In the genomic region with DNA sequence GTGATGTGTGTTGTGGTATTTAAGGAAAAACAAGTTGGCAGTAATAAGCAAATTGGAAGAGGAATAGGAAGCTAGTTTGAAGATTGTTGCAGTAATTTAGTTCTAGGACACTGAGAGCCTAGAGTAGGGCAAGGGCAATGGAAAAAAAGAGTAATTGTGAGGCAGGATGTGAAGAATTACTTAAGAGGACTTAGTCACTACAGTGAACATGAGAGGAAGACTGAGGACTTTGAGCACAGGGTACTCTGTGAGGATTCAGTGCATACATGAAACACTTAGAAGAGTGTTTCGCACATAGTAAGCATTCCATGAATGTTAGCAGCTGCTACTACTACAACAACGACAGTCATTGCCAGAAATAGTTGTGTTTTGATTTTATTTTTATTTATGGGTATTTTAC, we compare ENCODE assay signal across 1 cellular context.
TF ChIP-seq lines count a peak whose summit lies in the region.

No MANE protein-coding gene starts in this region.

TF ChIP-seq in IMR-90, 13 proteins besides CTCF, POLR2A, EP300 and RAD21 (continued from another document):
- TF ChIP-seq, protein P1, sequence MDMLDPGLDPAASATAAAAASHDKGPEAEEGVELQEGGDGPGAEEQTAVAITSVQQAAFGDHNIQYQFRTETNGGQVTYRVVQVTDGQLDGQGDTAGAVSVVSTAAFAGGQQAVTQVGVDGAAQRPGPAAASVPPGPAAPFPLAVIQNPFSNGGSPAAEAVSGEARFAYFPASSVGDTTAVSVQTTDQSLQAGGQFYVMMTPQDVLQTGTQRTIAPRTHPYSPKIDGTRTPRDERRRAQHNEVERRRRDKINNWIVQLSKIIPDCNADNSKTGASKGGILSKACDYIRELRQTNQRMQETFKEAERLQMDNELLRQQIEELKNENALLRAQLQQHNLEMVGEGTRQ (IDR thresholded peaks at IDR 0.05; ENCODE audit: low read depth, low read length) = no peak
- TF ChIP-seq, protein P2, sequence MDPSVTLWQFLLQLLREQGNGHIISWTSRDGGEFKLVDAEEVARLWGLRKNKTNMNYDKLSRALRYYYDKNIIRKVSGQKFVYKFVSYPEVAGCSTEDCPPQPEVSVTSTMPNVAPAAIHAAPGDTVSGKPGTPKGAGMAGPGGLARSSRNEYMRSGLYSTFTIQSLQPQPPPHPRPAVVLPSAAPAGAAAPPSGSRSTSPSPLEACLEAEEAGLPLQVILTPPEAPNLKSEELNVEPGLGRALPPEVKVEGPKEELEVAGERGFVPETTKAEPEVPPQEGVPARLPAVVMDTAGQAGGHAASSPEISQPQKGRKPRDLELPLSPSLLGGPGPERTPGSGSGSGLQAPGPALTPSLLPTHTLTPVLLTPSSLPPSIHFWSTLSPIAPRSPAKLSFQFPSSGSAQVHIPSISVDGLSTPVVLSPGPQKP (IDR thresholded peaks at IDR 0.05; ENCODE audit: borderline replicate concordance, low read depth, low read length) = no peak
- no peak for TF ChIP-seq RFX5 (IDR thresholded peaks at IDR 0.05; ENCODE audit: low read depth, low read length)
